8 cellular contexts compared by ENCODE assay signal in genomic region chr7:123533553-123533917, GRCh38. TPM values are rescaled to one million over a fixed set of nuclear protein-coding genes. Genes with fewer than 3 reads are reported as not detected.
DNase-seq lines count a peak whose midpoint lies in the region; ATAC-seq and TF ChIP-seq lines count a peak whose summit lies in the region.

No MANE protein-coding gene starts in this region.

- peak overlapping the region; percentile 87 for H3K4me2 ChIP-seq in hepatocyte

- H3K4me3 ChIP-seq in hepatocyte (no peak overlapping the region), Peyer's patch (no peak overlapping the region)

- no peaks in the 10 kb centered on the region for H3K9me3 Mint-ChIP-seq in activated T-cell treated with anti-CD3 and anti-CD28 coated beads, Interleukin-2, amount 50 U/mL, for 4 hours
- no peaks in the 10 kb centered on the region for H3K9me3 Mint-ChIP-seq in activated CD4-positive, alpha-beta memory T cell treated with anti-CD3 and anti-CD28 coated beads, Interleukin-2, amount 10 ng/mL, durations not matched to agents 7 days and 5 days
- H3K9me3 Mint-ChIP-seq in stimulated activated memory B cell treated with anti-CD40 and anti-IgM and Interleukin-4, amounts not matched to agents 10 μg/mL and 1 μg/mL and 100 μg/mL, for 72 hours = no peaks in the 10 kb centered on the region

- peaks cover 27% of the 10 kb centered on the region for H3K4me1 Mint-ChIP-seq in activated T-cell treated with anti-CD3 and anti-CD28 coated beads, Interleukin-2, amount 50 U/mL, for 4 hours (ENCODE audit: low read depth)
- H3K4me1 Mint-ChIP-seq in activated CD4-positive, alpha-beta memory T cell treated with anti-CD3 and anti-CD28 coated beads, Interleukin-2, amount 10 ng/mL, durations not matched to agents 7 days and 5 days = peaks cover 27% of the 10 kb centered on the region
- H3K4me1 Mint-ChIP-seq in stimulated activated memory B cell treated with anti-CD40 and anti-IgM and Interleukin-4, amounts not matched to agents 10 μg/mL and 1 μg/mL and 100 μg/mL, for 72 hours = peaks cover 14% of the 10 kb centered on the region

- WGBS in hepatocyte (ENCODE audit: low lambda C conversion rate, missing lambda C conversion rate) = 86% methylated on average over 3 of the region's 3 CpGs

- CTCF ChIA-PET in activated CD4-positive, alpha-beta memory T cell treated with anti-CD3 and anti-CD28 coated beads, Interleukin-2, amount 10 ng/mL, durations not matched to agents 7 days and 5 days (lab: Charles Lee) = interaction anchor here (3.0 kb wide), 1 partner anchor 39 kb away, joined by 24 read pairs; no protein-coding TSS in a partner anchor

- TF ChIP-seq POLR2A in Peyer's patch (IDR thresholded peaks at IDR 0.05) = no peak

- H3K36me3 ChIP-seq in hepatocyte (replicated peaks; ENCODE audit: insufficient read depth, low read depth) (no peaks in the 10 kb centered on the region), Peyer's patch (no peaks in the 10 kb centered on the region)

- H3K36me3 Mint-ChIP-seq in activated T-cell treated with anti-CD3 and anti-CD28 coated beads, Interleukin-2, amount 50 U/mL, for 4 hours (ENCODE audit: insufficient read depth) = no peaks in the 10 kb centered on the region
- no peaks in the 10 kb centered on the region for H3K36me3 Mint-ChIP-seq in activated CD4-positive, alpha-beta memory T cell treated with anti-CD3 and anti-CD28 coated beads, Interleukin-2, amount 10 ng/mL, durations not matched to agents 7 days and 5 days (ENCODE audit: low read depth)
- H3K36me3 Mint-ChIP-seq in stimulated activated memory B cell treated with anti-CD40 and anti-IgM and Interleukin-4, amounts not matched to agents 10 μg/mL and 1 μg/mL and 100 μg/mL, for 72 hours = no peaks in the 10 kb centered on the region

- peaks cover 10% of the 10 kb centered on the region for H3K27me3 ChIP-seq in hepatocyte
- no peaks in the 10 kb centered on the region for H3K27me3 ChIP-seq in Peyer's patch

- H3K27ac ChIP-seq in hepatocyte (no peak overlapping the region), Peyer's patch (no peak overlapping the region)

- TF ChIP-seq CTCF in hepatocyte (IDR thresholded peaks at IDR 0.05; ENCODE audit: poor library complexity) = no peak
- TF ChIP-seq CTCF in Peyer's patch (IDR thresholded peaks at IDR 0.05) = no peak

- peak overlapping the region; percentile 88 for H3K4me3 Mint-ChIP-seq in activated T-cell treated with anti-CD3 and anti-CD28 coated beads, Interleukin-2, amount 50 U/mL, for 4 hours
- H3K4me3 Mint-ChIP-seq in activated CD4-positive, alpha-beta memory T cell treated with anti-CD3 and anti-CD28 coated beads, Interleukin-2, amount 10 ng/mL, durations not matched to agents 7 days and 5 days = peak overlapping the region; percentile 2
- peak overlapping the region; percentile 86 for H3K4me3 Mint-ChIP-seq in stimulated activated memory B cell treated with anti-CD40 and anti-IgM and Interleukin-4, amounts not matched to agents 10 μg/mL and 1 μg/mL and 100 μg/mL, for 72 hours

- peak overlapping the region; percentile 59 for H2AFZ ChIP-seq in hepatocyte

- H3K79me2 ChIP-seq in hepatocyte = no peaks in the 10 kb centered on the region

- H3K9me2 ChIP-seq in hepatocyte (replicated peaks; ENCODE audit: insufficient read depth) = no peaks in the 10 kb centered on the region

- POLR2A ChIA-PET in activated CD4-positive, alpha-beta memory T cell treated with anti-CD3 and anti-CD28 coated beads, Interleukin-2, amount 10 ng/mL, durations not matched to agents 7 days and 5 days (lab: Charles Lee) = no interaction called here

- no peak overlapping the region for H3K27ac Mint-ChIP-seq in activated CD4-positive, alpha-beta memory T cell treated with anti-CD3 and anti-CD28 coated beads, Interleukin-2, amount 10 ng/mL, durations not matched to agents 7 days and 5 days
- no peak overlapping the region for H3K27ac Mint-ChIP-seq in stimulated activated memory B cell treated with anti-CD40 and anti-IgM and Interleukin-4, amounts not matched to agents 10 μg/mL and 1 μg/mL and 100 μg/mL, for 72 hours

- no peaks in the 10 kb centered on the region for H3K9me3 ChIP-seq in hepatocyte (ENCODE audit: low read depth)
- no peaks in the 10 kb centered on the region for H3K9me3 ChIP-seq in Peyer's patch

- H3K27me3 Mint-ChIP-seq in activated T-cell treated with anti-CD3 and anti-CD28 coated beads, Interleukin-2, amount 50 U/mL, for 4 hours (ENCODE audit: low read depth) = peaks cover 31% of the 10 kb centered on the region
- peaks cover 26% of the 10 kb centered on the region for H3K27me3 Mint-ChIP-seq in activated CD4-positive, alpha-beta memory T cell treated with anti-CD3 and anti-CD28 coated beads, Interleukin-2, amount 10 ng/mL, durations not matched to agents 7 days and 5 days
- peaks cover 15% of the 10 kb centered on the region for H3K27me3 Mint-ChIP-seq in stimulated activated memory B cell treated with anti-CD40 and anti-IgM and Interleukin-4, amounts not matched to agents 10 μg/mL and 1 μg/mL and 100 μg/mL, for 72 hours

- no peaks in the 10 kb centered on the region for H3K4me1 ChIP-seq in hepatocyte (ENCODE audit: insufficient read depth)
- peaks cover 0 to 9% (median 3%) of the 10 kb centered on the region in 4 donors for H3K4me1 ChIP-seq in Peyer's patch

- DNase-seq in activated T-cell treated with anti-CD3 and anti-CD28 coated beads, Interleukin-2, amount 50 U/mL, for 4 hours = no peak
- no peak for DNase-seq in activated T-cell treated with anti-CD3 and anti-CD28 coated beads for 4 hours
- DNase-seq in activated CD4-positive, alpha-beta memory T cell treated with anti-CD3 and anti-CD28 coated beads, Interleukin-2, amount 10 ng/mL, durations not matched to agents 7 days and 5 days = no peak
- no peak for DNase-seq in hepatocyte (ENCODE audit: low spot score)
- no peak for DNase-seq in Peyer's patch
- no peak for DNase-seq in NCI-H226
- no peak for DNase-seq in putamen (ENCODE audit: low spot score)

- ATAC-seq in activated T-cell treated with anti-CD3 and anti-CD28 coated beads, Interleukin-2, amount 50 U/mL, for 4 hours = no peak
- ATAC-seq in stimulated activated memory B cell treated with anti-CD40 and anti-IgM and Interleukin-4, amounts not matched to agents 10 μg/mL and 1 μg/mL and 100 μg/mL, for 72 hours = no peak

- no peaks in the 10 kb centered on the region for H4K20me1 ChIP-seq in hepatocyte (ENCODE audit: insufficient read depth, poor library complexity, severe bottlenecking)

RNA-seq across cellular contexts. Expression of gene IQUB, which starts 0.9 kb away (rescaled TPM):
- under 1 TPM in 2 of 3 donors, not detected in 1; 0.08 TPM for total RNA-seq in activated T-cell treated with anti-CD3 and anti-CD28 coated beads, Interleukin-2, amount 50 U/mL, for 4 hours
- not detected for total RNA-seq in activated CD4-positive, alpha-beta memory T cell treated with anti-CD3 and anti-CD28 coated beads, Interleukin-2, amount 10 ng/mL, durations not matched to agents 7 days and 5 days
- total RNA-seq in hepatocyte (1.0 and 2.2 TPM in 2 replicates), Peyer's patch (not detected)
- 0.79 and 0.97 TPM in 2 replicates for polyA plus RNA-seq in hepatocyte

RNA-seq across cellular contexts. Expression of gene NDUFA5, which starts 24.1 kb away (rescaled TPM):
- 10 to 100 TPM; 65.6 to 79.9 (median 67.1) TPM for total RNA-seq in activated T-cell treated with anti-CD3 and anti-CD28 coated beads, Interleukin-2, amount 50 U/mL, for 4 hours
- 10 to 100 TPM; 52.7 to 54.0 TPM for total RNA-seq in activated CD4-positive, alpha-beta memory T cell treated with anti-CD3 and anti-CD28 coated beads, Interleukin-2, amount 10 ng/mL, durations not matched to agents 7 days and 5 days
- total RNA-seq in hepatocyte = 94.9 and 104 TPM in 2 replicates
- polyA plus RNA-seq in hepatocyte = 127 and 137 TPM in 2 replicates
- 10 to 100 TPM; 35.7 to 55.2 (median 45.4) TPM for total RNA-seq in Peyer's patch

Comparison
In these comparisons a context has a peak if more than half of its experiments do, and no peak if none do; other contexts are left out.
1. H3K4me3 Mint-ChIP-seq: peak in every context shown above with its lines; median percentile 88 in activated T-cell treated with anti-CD3 and anti-CD28 coated beads, Interleukin-2, amount 50 U/mL, for 4 hours; 86 in stimulated activated memory B cell treated with anti-CD40 and anti-IgM and Interleukin-4, amounts not matched to agents 10 μg/mL and 1 μg/mL and 100 μg/mL, for 72 hours; 2 in activated CD4-positive, alpha-beta memory T cell treated with anti-CD3 and anti-CD28 coated beads, Interleukin-2, amount 10 ng/mL, durations not matched to agents 7 days and 5 days.